18 cellular contexts compared by ENCODE assay signal in the genomic region with DNA sequence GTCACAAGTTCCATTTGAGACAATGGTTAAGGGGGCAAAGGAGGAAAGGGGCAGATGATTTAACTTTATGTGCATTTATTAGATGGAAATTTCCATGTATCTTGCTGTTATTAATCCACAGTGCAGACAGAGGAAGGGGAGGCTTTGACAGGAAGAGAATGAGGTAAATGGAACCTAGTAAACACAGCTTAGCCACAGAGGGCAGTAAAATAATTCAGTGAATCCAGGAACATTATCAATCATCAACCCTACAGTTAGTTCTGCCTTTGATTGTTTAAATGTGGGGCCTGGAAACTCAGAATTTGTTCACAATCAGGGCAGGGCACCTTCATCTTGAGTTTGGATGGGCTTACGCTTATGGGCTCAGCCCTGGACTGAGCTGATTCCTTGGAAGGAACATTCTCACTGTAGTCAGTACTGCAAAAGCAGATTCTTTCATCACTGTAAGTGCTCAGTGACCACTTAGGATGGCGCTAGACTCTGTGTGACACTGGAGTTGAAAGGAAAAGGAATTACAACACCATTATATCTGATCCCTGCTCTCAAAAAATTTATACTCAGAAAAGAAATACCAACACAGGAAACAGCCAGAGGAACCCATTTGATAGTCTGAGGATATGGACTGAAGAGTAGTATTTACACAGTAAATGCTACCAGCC.
"Had no signal": no experiment of that assay in that cellular context is flagged by ENCODE, and none has a peak within 500 bp of the region (broad histone marks: within the 10 kb centered on the region; RNA-seq: fewer than 3 reads in every experiment).

No MANE protein-coding gene starts in this region.

- H3K4me3 Mint-ChIP-seq: activated CD4-positive, alpha-beta T cell treated with anti-CD3 and anti-CD28 coated beads, Interleukin-2, amount 10 ng/mL, durations not matched to agents 7 days and 5 days; immature natural killer cell had no signal

- DNase-seq: activated CD4-positive, alpha-beta T cell treated with anti-CD3 and anti-CD28 coated beads, Interleukin-2, amount 10 ng/mL, durations not matched to agents 7 days and 5 days; activated effector memory CD4-positive, alpha-beta T cell treated with Interleukin-2 at 50 U/mL for 16 hours; activated naive CD4-positive, alpha-beta T cell treated with anti-CD3 and anti-CD28 coated beads, Interleukin-2, amount 50 U/mL, for 16 hours; activated T-cell treated with anti-CD3 and anti-CD28 coated beads for 4 hours; dermis blood vessel endothelial cell; effector memory CD4-positive, alpha-beta T cell; esophagus squamous epithelium; immature natural killer cell; kidney glomerular epithelial cell; left ventricle myocardium superior; mesenchymal stem cell; naive thymus-derived CD4-positive, alpha-beta T cell; posterior cingulate gyrus; spleen; stimulated activated naive CD8-positive, alpha-beta T cell treated with anti-CD3 and anti-CD28 coated beads, Interleukin-15, Interleukin-2, amounts not matched to agents 100 U/mL and 50 U/mL, for 24 hours; substantia nigra; tibial artery; uterus had no signal

- H3K27me3 ChIP-seq: esophagus squamous epithelium, spleen, tibial artery, uterus had no signal

- H3K9me3 Mint-ChIP-seq: immature natural killer cell had no signal

- H3K4me3 ChIP-seq: esophagus squamous epithelium, spleen, tibial artery, uterus had no signal

- H3K27ac ChIP-seq: esophagus squamous epithelium, spleen, uterus had no signal

- ATAC-seq: left ventricle myocardium superior; naive thymus-derived CD4-positive, alpha-beta T cell; stimulated activated naive CD8-positive, alpha-beta T cell treated with anti-CD3 and anti-CD28 coated beads, Interleukin-15, Interleukin-2, amounts not matched to agents 100 U/mL and 50 U/mL, for 24 hours had no signal

- H3K36me3 ChIP-seq: esophagus squamous epithelium, spleen, tibial artery, uterus had no signal

- H3K27ac Mint-ChIP-seq: activated CD4-positive, alpha-beta T cell treated with anti-CD3 and anti-CD28 coated beads, Interleukin-2, amount 10 ng/mL, durations not matched to agents 7 days and 5 days had no signal

- H3K9me3 ChIP-seq: esophagus squamous epithelium, spleen, tibial artery, uterus had no signal
